ENCODE assay signal across 28 cellular contexts in the genomic region with DNA sequence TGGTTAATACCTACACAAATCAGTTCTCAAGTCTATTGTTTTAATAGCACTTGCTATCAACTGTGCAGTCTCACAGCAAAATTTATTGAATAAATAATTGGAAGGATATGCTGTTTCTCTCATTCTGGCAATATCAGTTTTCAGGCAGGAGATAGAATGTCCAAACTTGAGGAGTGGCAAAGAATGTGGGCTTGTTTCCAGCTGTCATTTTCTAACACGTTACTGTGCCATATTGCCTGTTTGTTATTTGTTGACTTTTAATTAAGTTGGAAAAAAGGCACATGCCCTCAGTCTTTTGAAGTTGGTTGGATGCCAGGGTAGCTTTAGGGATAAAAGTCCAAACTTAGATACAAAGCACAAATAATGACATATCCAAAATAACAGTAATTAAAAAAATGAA.
"Had no signal": no experiment of that assay in that cellular context is flagged by ENCODE, and none has a peak within 500 bp of the region (broad histone marks: within the 10 kb centered on the region; RNA-seq: fewer than 3 reads in every experiment).

No MANE protein-coding gene starts in this region.

- H2AFZ ChIP-seq: neural progenitor cell had no signal

- ATAC-seq: activated CD4-positive, alpha-beta T cell treated with anti-CD3 and anti-CD28 coated beads for 36 hours; activated naive CD4-positive, alpha-beta T cell treated with anti-CD3 and anti-CD28 coated beads, Interleukin-2, amount 50 U/mL, for 72 hours; activated T-helper 17 cell treated with anti-CD3 and anti-CD28 coated beads, Interleukin-2, amount 50 U/mL, for 72 hours; gastrocnemius medialis; left cardiac atrium; lower lobe of right lung; mucosa of descending colon had no signal

- H3K36me3 ChIP-seq: adrenal gland, esophagus muscularis mucosa, gastrocnemius medialis, lower lobe of right lung, neural progenitor cell, spleen, thoracic aorta, upper lobe of left lung had no signal

- H3K4me1 ChIP-seq: gastrocnemius medialis, lower lobe of right lung, neural progenitor cell, spleen had no signal

- H3K4me3 ChIP-seq: adrenal gland, coronary artery, esophagus muscularis mucosa, gastrocnemius medialis, lower lobe of right lung, mucosa of descending colon, neural progenitor cell, spleen, thoracic aorta, upper lobe of left lung had no signal

- H3K4me2 ChIP-seq: neural progenitor cell had no signal

- H3K9me3 ChIP-seq: adrenal gland, esophagus muscularis mucosa, gastrocnemius medialis, lower lobe of right lung, mucosa of descending colon, spleen, thoracic aorta, upper lobe of left lung had no signal

- DNase-seq: activated B cell treated with CpG ODN at 0.5 μM for 24 hours; activated CD4-positive, alpha-beta T cell treated with anti-CD3 and anti-CD28 coated beads for 36 hours; activated CD4-positive, alpha-beta T cell treated with anti-CD3 and anti-CD28 coated beads, Interleukin-2, amount 50 U/mL, for 4 hours; activated CD8-positive, alpha-beta memory T cell treated with anti-CD3 and anti-CD28 coated beads for 24 hours; activated CD8-positive, alpha-beta memory T cell treated with anti-CD3 and anti-CD28 coated beads, Interleukin-2, amount 50 U/mL, for 4 hours; activated T-cell treated with anti-CD3 and anti-CD28 coated beads, Interleukin-2, amount 50 U/mL, for 24 hours; adrenal gland; cerebellar nuclear complex; gastrocnemius medialis; hypothalamus; left cardiac atrium; lower lobe of right lung; mesendoderm; mucosa of descending colon; naive B cell; retina; spleen; stimulated activated CD4-positive, alpha-beta T cell treated with anti-CD3 and anti-CD28 coated beads, Interleukin-4, amount 100 ng/mL, for 1 hour; stimulated activated naive CD4-positive, alpha-beta T cell; T1000; upper lobe of left lung had no signal

- H3K9ac ChIP-seq: neural progenitor cell had no signal

- H3K27me3 ChIP-seq: adrenal gland, esophagus muscularis mucosa, gastrocnemius medialis, neural progenitor cell, spleen, upper lobe of left lung had no signal

- H3K27ac ChIP-seq: adrenal gland, coronary artery, esophagus muscularis mucosa, gastrocnemius medialis, lower lobe of right lung, neural progenitor cell, spleen, thoracic aorta, upper lobe of left lung had no signal

- FAIRE-seq: bronchial epithelial cell had no signal
